In genomic region chr14:55333785-55334485, GRCh38 we compare ENCODE assay signal across 8 cellular contexts.
A peak's percentile ranks its signal among the peaks of the same experiment; 100 is the strongest.
DNase-seq lines count a peak whose midpoint lies in the region; ATAC-seq and TF ChIP-seq lines count a peak whose summit lies in the region.

No MANE protein-coding gene starts in this region.

- peak; percentile 76 for ATAC-seq in GM21723 (IDR thresholded peaks at IDR 0.05; ENCODE audit: unreplicated experiment)

- CTCF ChIA-PET in Calu3 (lab: Charles Lee): interaction anchor here (1.5 to 2.2 kb wide), 2 partner anchors 21 to 62 kb away, joined by 3 to 7 read pairs; no protein-coding TSS in a partner anchor

- intact Hi-C loops in Calu3 (cut with micrococcal nuclease; ENCODE audit: unreplicated experiment): no loop called here

- TF ChIP-seq CTCF in Calu3 (IDR thresholded peaks at IDR 0.05; ENCODE audit: unreplicated experiment): no peak

- no peaks in the 10 kb centered on the region for H3K27me3 Mint-ChIP-seq in Calu3 (ENCODE audit: unreplicated experiment)
- no peaks in the 10 kb centered on the region for H3K27me3 Mint-ChIP-seq in T-helper 2 cell treated with Interferon-gamma antibody and Interleukin-4, amounts not matched to agents 5 μg/mL and 100 μg/mL, for 36 hours (ENCODE audit: low read depth)

- DNase-seq in Calu3 (no peak), left kidney (ENCODE audit: low read depth, low spot score) (peak; percentile 11), SKM-1 treated with dmso at 0.1 percent for 144 hours (lab: John Stamatoyannopoulos, UW; ENCODE audit: unreplicated experiment) (no peak), amniotic stem cell (lab: John Stamatoyannopoulos, UW) (no peak), NCI-H2107 (lab: John Stamatoyannopoulos, UW) (no peak), OCI-M2 (lab: John Stamatoyannopoulos, UW; ENCODE audit: unreplicated experiment) (no peak)
- DNase-seq in T-helper 2 cell treated with Interferon-gamma antibody and Interleukin-4, amounts not matched to agents 5 μg/mL and 100 μg/mL, for 36 hours (ENCODE audit: low spot score): no peak

- H3K9me3 Mint-ChIP-seq in Calu3 (ENCODE audit: low read depth, unreplicated experiment): no peaks in the 10 kb centered on the region
- no peaks in the 10 kb centered on the region for H3K9me3 Mint-ChIP-seq in T-helper 2 cell treated with Interferon-gamma antibody and Interleukin-4, amounts not matched to agents 5 μg/mL and 100 μg/mL, for 36 hours

- peak overlapping the region; percentile 94 for H3K27ac Mint-ChIP-seq in Calu3 (ENCODE audit: unreplicated experiment)
- peak overlapping the region; percentile 89 for H3K27ac Mint-ChIP-seq in T-helper 2 cell treated with Interferon-gamma antibody and Interleukin-4, amounts not matched to agents 5 μg/mL and 100 μg/mL, for 36 hours

- BruUV-seq in Calu3 (replicated peaks; lab: Mats Ljungman, UMichigan): no TSS peak

- peaks cover 54% of the 10 kb centered on the region for H3K4me1 Mint-ChIP-seq in Calu3 (ENCODE audit: low read depth, unreplicated experiment)
- H3K4me1 Mint-ChIP-seq in T-helper 2 cell treated with Interferon-gamma antibody and Interleukin-4, amounts not matched to agents 5 μg/mL and 100 μg/mL, for 36 hours (ENCODE audit: low read depth): peaks cover 71% of the 10 kb centered on the region

- peak overlapping the region; percentile 64 for H3K4me3 Mint-ChIP-seq in Calu3 (ENCODE audit: low read depth, unreplicated experiment)
- peak overlapping the region; percentile 84 for H3K4me3 Mint-ChIP-seq in T-helper 2 cell treated with Interferon-gamma antibody and Interleukin-4, amounts not matched to agents 5 μg/mL and 100 μg/mL, for 36 hours

- H3K36me3 Mint-ChIP-seq in Calu3 (ENCODE audit: insufficient read depth, unreplicated experiment): peaks cover 33% of the 10 kb centered on the region
- H3K36me3 Mint-ChIP-seq in T-helper 2 cell treated with Interferon-gamma antibody and Interleukin-4, amounts not matched to agents 5 μg/mL and 100 μg/mL, for 36 hours (ENCODE audit: low read depth): peaks cover 5% of the 10 kb centered on the region
